In the genomic region with DNA sequence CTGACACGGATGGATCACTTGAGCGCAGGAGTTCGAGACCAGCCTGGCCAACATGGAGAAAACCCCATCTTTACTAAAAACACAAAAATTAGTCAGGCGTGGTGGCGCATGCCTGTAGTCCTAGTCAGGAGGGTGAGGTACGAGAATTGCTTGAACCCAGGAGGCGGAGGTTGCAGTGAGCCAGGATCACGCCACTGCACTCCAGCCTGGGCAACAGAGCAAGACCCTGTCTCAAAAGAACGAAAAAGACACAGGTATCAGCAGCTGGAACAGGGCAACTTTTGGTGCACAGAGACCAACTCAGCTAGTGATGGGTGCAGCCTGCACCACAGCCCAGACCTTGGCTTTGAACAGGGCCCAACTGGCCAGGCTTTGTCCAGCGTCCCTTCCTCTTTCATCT, we compare ENCODE assay signal across 9 cellular contexts. TPM values are rescaled to one million over a fixed set of nuclear protein-coding genes. Genes with fewer than 3 reads are reported as not detected.
"Had no signal": no experiment of that assay in that cellular context is flagged by ENCODE, and none has a peak within 500 bp of the region (broad histone marks: within the 10 kb centered on the region; RNA-seq: fewer than 3 reads in every experiment).

No MANE protein-coding gene starts in this region.

RNA-seq across cellular contexts. Expression of a gene that starts 48.8 kb away (rescaled TPM):
- total RNA-seq: activated CD4-positive, alpha-beta T cell treated with anti-CD3 and anti-CD28 coated beads, Interleukin-2, amount 10 ng/mL, durations not matched to agents 24 days and 14 days; activated CD8-positive, alpha-beta memory T cell treated with anti-CD3 and anti-CD28 coated beads for 36 hours; activated CD8-positive, alpha-beta T cell treated with anti-CD3 and anti-CD28 coated beads for 36 hours; activated naive CD4-positive, alpha-beta T cell treated with anti-CD3 and anti-CD28 coated beads for 36 hours; activated naive CD8-positive, alpha-beta T cell treated with anti-CD3 and anti-CD28 coated beads for 36 hours; activated T-helper 1 cell treated with anti-CD3 and anti-CD28 coated beads, Interleukin-12 subunit alpha, Interleukin-12 subunit beta, Interleukin-2, Interleukin-4 antibody, amounts not matched to agents 30 ng/mL and 10 ng/mL and 1 ng/mL, durations not matched to agents 14 hours and 24 hours and 36 hours; T-helper 1 cell treated with Interleukin-12 subunit alpha and Interleukin-12 subunit beta and Interleukin-4 antibody, amounts not matched to agents 30 ng/mL and 1 ng/mL, for 36 hours; T-helper 17 cell; T-helper 2 cell treated with Interferon-gamma antibody and Interleukin-4, amounts not matched to agents 100 ng/mL and 5 ng/mL, for 36 hours had no signal
